In genomic region chr10:100998183-100998990, GRCh38 we compare ENCODE assay signal across 8 cellular contexts. TPM values are rescaled to one million over a fixed set of nuclear protein-coding genes. Genes with fewer than 3 reads are reported as not detected.
A peak's percentile ranks its signal among the peaks of the same experiment; 100 is the strongest.
DNase-seq lines count a peak whose midpoint lies in the region; ATAC-seq and TF ChIP-seq lines count a peak whose summit lies in the region.

No MANE protein-coding gene starts in this region.

- H3K9me3 ChIP-seq in right cardiac atrium (ENCODE audit: control insufficient read depth, low read length) (no peaks in the 10 kb centered on the region), psoas muscle (no peaks in the 10 kb centered on the region)

- peaks cover 2% of the 10 kb centered on the region for H3K27me3 Mint-ChIP-seq in T-helper 2 cell treated with Interferon-gamma antibody and Interleukin-4, amounts not matched to agents 5 μg/mL and 100 μg/mL, for 36 hours (ENCODE audit: low read depth)

- H3K27me3 ChIP-seq in right cardiac atrium (ENCODE audit: control insufficient read depth, insufficient read depth) (no peaks in the 10 kb centered on the region), psoas muscle (ENCODE audit: insufficient read depth in 3 of 3, low read length in 2 of 3) (no peaks in the 10 kb centered on the region)

- WGBS in right cardiac atrium, result 1% methylated on average over 25 of the region's 25 CpGs
- 0 to 1% (median 1%) methylated on average over 23 to 25 of the region's 25 CpGs for WGBS in psoas muscle, 3 donors

- peaks cover 9% of the 10 kb centered on the region for H3K36me3 Mint-ChIP-seq in T-helper 2 cell treated with Interferon-gamma antibody and Interleukin-4, amounts not matched to agents 5 μg/mL and 100 μg/mL, for 36 hours (ENCODE audit: low read depth)

- ATAC-seq in right cardiac atrium, result peak; percentile 60 to 62
- ATAC-seq in psoas muscle, result peak; percentile 63 to 72 (median 66)
- no peak for ATAC-seq in GM18520 (IDR thresholded peaks at IDR 0.05; ENCODE audit: unreplicated experiment)

- H3K36me3 ChIP-seq in psoas muscle (ENCODE audit: insufficient read depth in 1 of 2, low read depth in 1 of 2), result peaks cover 6 to 24% of the 10 kb centered on the region in 2 donors

- intact Hi-C loops in right cardiac atrium (cut with DNase I) (no loop called here), psoas muscle (cut with DNase I) (no loop called here)

- H3K4me3 ChIP-seq in astrocyte of the cerebellum (ENCODE audit: low read depth, low read length) (peak overlapping the region; percentile 91), right cardiac atrium (ENCODE audit: low read length) (peak overlapping the region; percentile 89), psoas muscle (peak overlapping the region; percentile 93)

- peaks cover 13% of the 10 kb centered on the region for H3K4me1 ChIP-seq in right cardiac atrium (ENCODE audit: control insufficient read depth, insufficient read depth, low read length)
- peaks cover 34% of the 10 kb centered on the region for H3K4me1 ChIP-seq in psoas muscle

- H3K9me3 Mint-ChIP-seq in T-helper 2 cell treated with Interferon-gamma antibody and Interleukin-4, amounts not matched to agents 5 μg/mL and 100 μg/mL, for 36 hours, result no peaks in the 10 kb centered on the region

- TF ChIP-seq CTCF in astrocyte of the cerebellum (IDR thresholded peaks at IDR 0.05; ENCODE audit: low read depth, low read length, missing control alignments) (no peak), psoas muscle (IDR thresholded peaks at IDR 0.05) (no peak)

- peak overlapping the region; percentile 97 for H3K27ac ChIP-seq in right cardiac atrium (ENCODE audit: low read length)
- peak overlapping the region; percentile 100 for H3K27ac ChIP-seq in psoas muscle

- in situ Hi-C loops in astrocyte of the cerebellum (cut with HindIII; ENCODE audit: low sequenced_read_pairs), result loop anchor here (5.0 kb wide), 1 partner anchor 34 kb away; the partner anchor contains the start of genes PDZD7 and SFXN3

- DNase-seq in COLO829 (ENCODE audit: low spot score) (peak; percentile 65), GOT3 (lab: John Stamatoyannopoulos, UW) (peak; percentile 66), NCI-H1694 treated with DMSO at 0.1 percent for 48 hours (lab: John Stamatoyannopoulos, UW) (peak; percentile 65), astrocyte of the cerebellum (ENCODE audit: low read depth) (peak; percentile 64), right cardiac atrium (peak; percentile 84 to 94 (median 94)), psoas muscle (peak; percentile 88 to 92)
- DNase-seq in T-helper 2 cell treated with Interferon-gamma antibody and Interleukin-4, amounts not matched to agents 5 μg/mL and 100 μg/mL, for 36 hours (ENCODE audit: low spot score), result peak; percentile 47

- peak overlapping the region; percentile 85 for H3K27ac Mint-ChIP-seq in T-helper 2 cell treated with Interferon-gamma antibody and Interleukin-4, amounts not matched to agents 5 μg/mL and 100 μg/mL, for 36 hours

- H3K4me1 Mint-ChIP-seq in T-helper 2 cell treated with Interferon-gamma antibody and Interleukin-4, amounts not matched to agents 5 μg/mL and 100 μg/mL, for 36 hours (ENCODE audit: low read depth), result peaks cover 15% of the 10 kb centered on the region

- H3K4me3 Mint-ChIP-seq in T-helper 2 cell treated with Interferon-gamma antibody and Interleukin-4, amounts not matched to agents 5 μg/mL and 100 μg/mL, for 36 hours, result peak overlapping the region; percentile 84

RNA-seq across cellular contexts. Expression of gene LZTS2, which starts 1.2 kb away (rescaled TPM):
- total RNA-seq in right cardiac atrium (10 to 100 TPM; 42.5 to 48.5 (median 47.5) TPM), psoas muscle (10 to 100 TPM; 20.1 to 66.0 (median 28.7) TPM)
- polyA plus RNA-seq in right cardiac atrium (66.4 TPM), psoas muscle (10 to 100 TPM; 19.0 to 24.6 (median 20.0) TPM)

RNA-seq across cellular contexts. Expression of gene TWNK, which starts 11.0 kb away (rescaled TPM):
- total RNA-seq in right cardiac atrium (1 to 10 TPM; 4.3 to 7.5 (median 5.2) TPM), psoas muscle (10 to 100 TPM; 11.0 to 29.0 (median 19.5) TPM)
- polyA plus RNA-seq in right cardiac atrium (4.4 TPM), psoas muscle (10 to 100 TPM; 14.7 to 23.8 (median 22.6) TPM)

RNA-seq across cellular contexts. Expression of gene MRPL43, which starts 11.1 kb away (rescaled TPM):
- total RNA-seq in right cardiac atrium (10 to 100 TPM; 47.2 to 62.6 (median 60.6) TPM), psoas muscle (10 to 100 TPM; 56.6 to 90.1 (median 72.6) TPM)
- polyA plus RNA-seq in right cardiac atrium (90.6 TPM), psoas muscle (100 to 1,000 TPM; 106 to 159 (median 111) TPM)

RNA-seq across cellular contexts. Expression of gene SEMA4G, which starts 29.1 kb away (rescaled TPM):
- 1 to 10 TPM; 3.1 to 3.8 (median 3.3) TPM for total RNA-seq in right cardiac atrium
- 3.2 TPM for polyA plus RNA-seq in right cardiac atrium
- 1 to 10 TPM in 2 of 4 donors, under 1 TPM in 2; 0.74 to 1.4 (median 0.89) TPM for total RNA-seq in psoas muscle
- polyA plus RNA-seq in psoas muscle, result under 1 TPM; 0.08 to 0.48 (median 0.30) TPM

RNA-seq across cellular contexts. Expression of gene PDZD7, which starts 32.5 kb away (rescaled TPM):
- total RNA-seq in right cardiac atrium (under 1 TPM; 0.33 to 0.94 (median 0.83) TPM), psoas muscle (under 1 TPM in 2 of 4 donors, not detected in 2; 0.08 to 0.54 TPM)
- polyA plus RNA-seq in right cardiac atrium (0.41 TPM), psoas muscle (under 1 TPM; 0.04 to 0.30 (median 0.06) TPM)
